8 cellular contexts compared by ENCODE assay signal in genomic region chr11:8099291-8099899, GRCh38. TPM values are rescaled to one million over a fixed set of nuclear protein-coding genes. Genes with fewer than 3 reads are reported as not detected.
DNase-seq lines count a peak whose midpoint lies in the region; ATAC-seq and TF ChIP-seq lines count a peak whose summit lies in the region.

No MANE protein-coding gene starts in this region.

- TF ChIP-seq CTCF in BJ (IDR thresholded peaks at IDR 0.05; ENCODE audit: insufficient read depth, low read depth, low read length), result peak; percentile 82
- peak; percentile 87 for TF ChIP-seq CTCF in LNCAP (IDR thresholded peaks at IDR 0.05)
- peak; percentile 86 for TF ChIP-seq CTCF in astrocyte of the cerebellum (IDR thresholded peaks at IDR 0.05; ENCODE audit: low read depth, low read length, missing control alignments)

- in situ Hi-C loops in astrocyte of the cerebellum (cut with HindIII; ENCODE audit: low sequenced_read_pairs), result no loop called here

- no peaks in the 10 kb centered on the region for H3K27me3 ChIP-seq in BJ (ENCODE audit: control insufficient read depth, insufficient read depth, low read length)

- POLR2A ChIA-PET in BJ (lab: Charles Lee), result interaction anchor here (1.4 kb wide), 1 partner anchor 93 kb away, joined by 6 read pairs; no protein-coding TSS in a partner anchor

- peak; percentile 70 for ATAC-seq in GM18909 (IDR thresholded peaks at IDR 0.05; ENCODE audit: poor library complexity, unreplicated experiment)
- ATAC-seq in GM21717 (IDR thresholded peaks at IDR 0.05; ENCODE audit: unreplicated experiment), result no peak

- H3K4me3 ChIP-seq in BJ (ENCODE audit: low read depth, low read length) (no peak overlapping the region), astrocyte of the cerebellum (ENCODE audit: low read depth, low read length) (no peak overlapping the region)

- H3K36me3 ChIP-seq in BJ (ENCODE audit: control insufficient read depth, insufficient read depth, low read length), result peaks cover 26% of the 10 kb centered on the region

- DNase-seq in BJ (ENCODE audit: low read depth) (peak; percentile 26), T-helper 22 cell (ENCODE audit: low read depth) (peak; percentile 12), astrocyte of the cerebellum (ENCODE audit: low read depth) (peak; percentile 72), hippocampal formation (lab: John Stamatoyannopoulos, UW) (peak; percentile 41 to 56)
- DNase-seq in stimulated activated CD4-positive, alpha-beta T cell treated with anti-CD3 and anti-CD28 coated beads, Interleukin-12 subunit alpha, Interleukin-12 subunit beta, amount 100 ng/mL, for 4 hours, result peak; percentile 72

- CTCF ChIA-PET in BJ (lab: Yijun Ruan, JAX), result interaction anchor here (0.6 to 21.3 kb wide), 38 partner anchors 11 to 1003 kb away, joined by 3 to 710 read pairs (median 5); partner anchors contain the start of genes EIF3F, LMO1 and TUB

RNA-seq across cellular contexts. Expression of gene TUB, which starts 18.4 kb away (rescaled TPM):
- 9.8 and 11.8 TPM in 2 replicates for polyA plus RNA-seq in BJ (2011; rRNA removed)
- 7.0 and 8.1 TPM in 2 replicates for polyA minus RNA-seq in BJ (2011; rRNA and poly(A)+ RNA removed)

Comparison
In these comparisons a context has a peak if more than half of its experiments do, and no peak if none do; other contexts are left out.
1. DNase-seq: peak in every context shown above with its lines; median percentile 72 in astrocyte of the cerebellum; 72 in stimulated activated CD4-positive, alpha-beta T cell treated with anti-CD3 and anti-CD28 coated beads, Interleukin-12 subunit alpha, Interleukin-12 subunit beta, amount 100 ng/mL, for 4 hours; 48 in hippocampal formation; 26 in BJ; 12 in T-helper 22 cell.